Comparison of ENCODE assay signal across 8 cellular contexts in genomic region chr20:35954200-35954906, GRCh38. TPM values are rescaled to one million over a fixed set of nuclear protein-coding genes. Genes with fewer than 3 reads are reported as not detected.
DNase-seq lines count a peak whose midpoint lies in the region; ATAC-seq and TF ChIP-seq lines count a peak whose summit lies in the region.

TSS of gene SCAND1 (minus strand) at chr20:35954502. CDS start at chr20:35954284, 218 bp downstream.

- H4K20me1 ChIP-seq in DOHH2 (ENCODE audit: control insufficient read depth, insufficient read depth, low read depth, low read length) = peaks cover 7% of the 10 kb centered on the region; the same call in 1 of the 2 replicates

- peaks cover 25% of the 10 kb centered on the region for H3K36me3 ChIP-seq in DOHH2 (ENCODE audit: control insufficient read depth, low read length)
- H3K36me3 ChIP-seq in KOPT-K1 (ENCODE audit: insufficient read depth, low read length) = peaks cover 25% of the 10 kb centered on the region
- no peaks in the 10 kb centered on the region for H3K36me3 ChIP-seq in Peyer's patch
- peaks cover 0 to 4% of the 10 kb centered on the region in 2 donors for H3K36me3 ChIP-seq in muscle layer of duodenum (ENCODE audit: control insufficient read depth in 1 of 2, insufficient read depth in 2 of 2, low read length in 2 of 2)

- H3K9me2 ChIP-seq in DOHH2 (replicated peaks; ENCODE audit: control insufficient read depth, low read length) = no peaks in the 10 kb centered on the region

- peaks cover 41% of the 10 kb centered on the region for H3K79me2 ChIP-seq in DOHH2 (ENCODE audit: control insufficient read depth, low read length)

- H3K9me3 ChIP-seq in DOHH2 (ENCODE audit: control insufficient read depth, insufficient read depth, low read length) (no peaks in the 10 kb centered on the region; the same call in 1 of the 2 replicates), KOPT-K1 (ENCODE audit: insufficient read depth, low read length, poor library complexity, severe bottlenecking) (peaks cover 7% of the 10 kb centered on the region), Peyer's patch (no peaks in the 10 kb centered on the region), muscle layer of duodenum (ENCODE audit: control insufficient read depth in 1 of 2, low read length in 2 of 2) (no peaks in the 10 kb centered on the region)

- ATAC-seq in GM21786 (IDR thresholded peaks at IDR 0.05; ENCODE audit: unreplicated experiment) = peak; percentile 86
- ATAC-seq in esophagus mucosa = peak; percentile 94

- peak; percentile 95 to 99 (median 98) for DNase-seq in Peyer's patch
- DNase-seq in activated T-cell treated with anti-CD3 and anti-CD28 coated beads, Interleukin-2, amount 50 U/mL, for 48 hours = peak; percentile 96 to 97
- DNase-seq in stimulated activated CD8-positive, alpha-beta memory T cell treated with anti-CD3 and anti-CD28 coated beads, Interleukin-7, amount 100 ng/mL, for 4 hours (ENCODE audit: low read depth in 2 of 2) = peak; percentile 93 to 95

- TF ChIP-seq CTCF in DOHH2 (IDR thresholded peaks at IDR 0.05; ENCODE audit: low read depth, low read length, poor library complexity, severe bottlenecking) (peak; percentile 98), Peyer's patch (IDR thresholded peaks at IDR 0.05) (peak; percentile 94 to 99 (median 98))

- H3K4me1 ChIP-seq in DOHH2 (ENCODE audit: control insufficient read depth, low read length) (peaks cover 27% of the 10 kb centered on the region), Peyer's patch (peaks cover 0 to 21% (median 9%) of the 10 kb centered on the region in 4 donors), muscle layer of duodenum (ENCODE audit: control insufficient read depth in 1 of 2, insufficient read depth in 2 of 2, low read length in 2 of 2) (peaks cover 12 to 22% of the 10 kb centered on the region in 2 donors)

- peaks cover 14% of the 10 kb centered on the region for H3F3A ChIP-seq in DOHH2 (ENCODE audit: control insufficient read depth, insufficient read depth)

- H3K27ac ChIP-seq in DOHH2 (ENCODE audit: low read depth, low read length) (peak within 1 kb of the TSS; percentile 98), KOPT-K1 (ENCODE audit: low read depth, low read length, poor library complexity, severe bottlenecking) (peak within 1 kb of the TSS; percentile 96), Peyer's patch (peak within 1 kb of the TSS; percentile 94 to 100 (median 98)), muscle layer of duodenum (ENCODE audit: low read length) (peak within 1 kb of the TSS; percentile 94)

- H3K4me2 ChIP-seq in DOHH2 (ENCODE audit: low read length) = peak within 1 kb of the TSS; percentile 90

- peak; percentile 92 for TF ChIP-seq POLR2A in Peyer's patch (IDR thresholded peaks at IDR 0.05)

- H3K27me3 ChIP-seq in DOHH2 (ENCODE audit: control insufficient read depth, low read length) (no peaks in the 10 kb centered on the region), Peyer's patch (no peaks in the 10 kb centered on the region), muscle layer of duodenum (ENCODE audit: low read depth, low read length) (no peaks in the 10 kb centered on the region)

- peak within 1 kb of the TSS; percentile 89 for H3K4me3 ChIP-seq in DOHH2 (ENCODE audit: low read length)
- peak within 1 kb of the TSS; percentile 63 to 97 (median 86) for H3K4me3 ChIP-seq in Peyer's patch
- peak within 1 kb of the TSS; percentile 71 to 90 for H3K4me3 ChIP-seq in muscle layer of duodenum (ENCODE audit: low read depth in 1 of 2, low read length in 2 of 2)

RNA-seq across cellular contexts. Expression of gene SCAND1, which starts in this region (rescaled TPM):
- total RNA-seq in Peyer's patch = 100 to 1,000 TPM in 1 of 4 donors, 10 to 100 TPM in 3; 61.1 to 133 (median 83.4) TPM
- 47.9 TPM for total RNA-seq in esophagus mucosa

Comparison
In these comparisons a context has a peak if more than half of its experiments do, and no peak if none do; other contexts are left out.
1. Peak in every context shown above with its lines: DNase-seq, ATAC-seq, H3K4me3 ChIP-seq and H3K27ac ChIP-seq.